In the genomic region with DNA sequence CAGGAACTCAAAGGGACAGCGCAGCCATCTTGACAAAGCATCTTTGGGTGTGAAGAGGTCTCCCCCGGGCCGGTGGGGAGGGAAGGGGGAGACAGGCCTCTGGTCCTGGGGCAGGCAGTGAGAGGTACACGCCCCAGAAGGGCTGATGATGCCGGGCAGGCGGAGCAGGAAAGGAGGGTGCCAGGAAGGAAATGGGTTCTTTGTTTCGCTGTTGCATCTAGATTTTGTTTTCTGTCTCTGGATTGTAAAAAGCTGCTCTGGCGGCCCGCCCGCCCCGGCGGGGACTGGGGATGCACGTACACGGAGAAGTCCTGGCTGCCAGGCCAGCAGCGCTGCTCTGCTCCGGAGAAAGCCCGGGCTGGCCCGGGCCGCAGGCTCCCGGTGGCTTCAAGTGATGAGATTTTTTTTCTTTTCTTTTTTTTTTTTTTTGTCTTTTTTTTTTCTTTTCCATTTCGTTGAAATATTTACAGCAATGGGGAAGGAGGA, we compare ENCODE assay signal across 1 cellular context.
TF ChIP-seq lines count a peak whose summit lies in the region.

No MANE protein-coding gene starts in this region.

TF ChIP-seq in GM23338, 12 proteins besides CTCF, POLR2A, EP300 and RAD21 (continued from another document):
- TF ChIP-seq, protein P1, sequence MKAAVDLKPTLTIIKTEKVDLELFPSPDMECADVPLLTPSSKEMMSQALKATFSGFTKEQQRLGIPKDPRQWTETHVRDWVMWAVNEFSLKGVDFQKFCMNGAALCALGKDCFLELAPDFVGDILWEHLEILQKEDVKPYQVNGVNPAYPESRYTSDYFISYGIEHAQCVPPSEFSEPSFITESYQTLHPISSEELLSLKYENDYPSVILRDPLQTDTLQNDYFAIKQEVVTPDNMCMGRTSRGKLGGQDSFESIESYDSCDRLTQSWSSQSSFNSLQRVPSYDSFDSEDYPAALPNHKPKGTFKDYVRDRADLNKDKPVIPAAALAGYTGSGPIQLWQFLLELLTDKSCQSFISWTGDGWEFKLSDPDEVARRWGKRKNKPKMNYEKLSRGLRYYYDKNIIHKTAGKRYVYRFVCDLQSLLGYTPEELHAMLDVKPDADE (IDR thresholded peaks at IDR 0.05), result no peak
- TF ChIP-seq ZNF331 (CRISPR knock-in tag; IDR thresholded peaks at IDR 0.05; ENCODE audit: low read depth) (no peak), POLR2AphosphoS5 (IDR thresholded peaks at IDR 0.05; ENCODE audit: low read depth) (no peak), EZH2phosphoT487 (IDR thresholded peaks at IDR 0.05; ENCODE audit: unreplicated experiment) (no peak)
